In genomic region chr15:99169769-99170311, GRCh38 we compare ENCODE assay signal across 13 cellular contexts.
DNase-seq lines count a peak whose midpoint lies in the region; ATAC-seq and TF ChIP-seq lines count a peak whose summit lies in the region.
"Had no signal": no experiment of that assay in that cellular context is flagged by ENCODE, and none has a peak within 500 bp of the region (broad histone marks: within the 10 kb centered on the region; RNA-seq: fewer than 3 reads in every experiment).

No MANE protein-coding gene starts in this region.

- H3K9me3 Mint-ChIP-seq in CD8-positive, alpha-beta T cell: no peaks in the 10 kb centered on the region
- H3K9me3 Mint-ChIP-seq: IgD-negative memory B cell, memory B cell had no signal

- no peaks in the 10 kb centered on the region for H3K36me3 Mint-ChIP-seq in CD8-positive, alpha-beta T cell
- H3K36me3 Mint-ChIP-seq: CD4-positive, CD25-positive, alpha-beta regulatory T cell; IgD-negative memory B cell; memory B cell had no signal

- 66 to 79% (median 71%) methylated on average over 10 of the region's 10 CpGs for WGBS in stomach, 5 donors

- H3K27me3 ChIP-seq in layer of hippocampus (ENCODE audit: control insufficient read depth, insufficient read depth, low read length) (no peaks in the 10 kb centered on the region), stomach (no peaks in the 10 kb centered on the region)
- no peaks in the 10 kb centered on the region for H3K27me3 ChIP-seq in CD8-positive, alpha-beta T cell (ENCODE audit: insufficient read depth, low read length)
- H3K27me3 ChIP-seq: spleen had no signal

- H3K36me3 ChIP-seq in stomach: peaks cover 0 to 76% (median 63%) of the 10 kb centered on the region in 4 donors
- no peaks in the 10 kb centered on the region for H3K36me3 ChIP-seq in CD8-positive, alpha-beta T cell (ENCODE audit: insufficient read depth, low read length)

- intact Hi-C loops in stomach (cut with DNase I; ENCODE audit: low total_unique reads): no loop called here
- intact Hi-C loops in CD8-positive, alpha-beta T cell (cut with DNase I, micrococcal nuclease): no loop called here

- peak; percentile 78 for DNase-seq in GM04503 (ENCODE audit: low read depth)
- DNase-seq in cerebellar cortex (ENCODE audit: low spot score): peak; percentile 3
- DNase-seq in stomach: no peak
- DNase-seq in CD8-positive, alpha-beta T cell: no peak
- DNase-seq in HT-29 (ENCODE audit: low spot score): no peak
- no peak for DNase-seq in iPS-NIHi7 (ENCODE audit: extremely low spot score)
- DNase-seq: activated CD4-positive, alpha-beta T cell treated with anti-CD3 and anti-CD28 coated beads for 36 hours; CD4-positive, CD25-positive, alpha-beta regulatory T cell; spleen had no signal

- TF ChIP-seq POLR2A in stomach (IDR thresholded peaks at IDR 0.05): no peak

- peak overlapping the region; percentile 80 for H3K27ac ChIP-seq in layer of hippocampus (ENCODE audit: low read depth, low read length)
- H3K27ac ChIP-seq in stomach: peak overlapping the region in 4 of 5 donors; percentile 78 to 91 (median 84)
- no peak overlapping the region for H3K27ac ChIP-seq in CD8-positive, alpha-beta T cell (ENCODE audit: low read depth, low read length)

- H3K9me3 ChIP-seq in stomach: no peaks in the 10 kb centered on the region
- H3K9me3 ChIP-seq in CD8-positive, alpha-beta T cell (ENCODE audit: low read length): no peaks in the 10 kb centered on the region
- H3K9me3 ChIP-seq: spleen had no signal

- POLR2A ChIA-PET in CD8-positive, alpha-beta T cell (lab: Charles Lee): no interaction called here

- H3K4me1 ChIP-seq in stomach: peaks cover 0 to 34% (median 18%) of the 10 kb centered on the region in 4 donors
- no peaks in the 10 kb centered on the region for H3K4me1 ChIP-seq in CD8-positive, alpha-beta T cell (ENCODE audit: insufficient read depth, low read length)

- CTCF ChIA-PET in CD8-positive, alpha-beta T cell (lab: Charles Lee): no interaction called here

- no peaks in the 10 kb centered on the region for H3K4me1 Mint-ChIP-seq in CD8-positive, alpha-beta T cell (ENCODE audit: low read depth)
- H3K4me1 Mint-ChIP-seq: activated CD4-positive, alpha-beta T cell treated with anti-CD3 and anti-CD28 coated beads for 36 hours; CD4-positive, CD25-positive, alpha-beta regulatory T cell had no signal

- H3K4me3 ChIP-seq in stomach: no peak overlapping the region
- H3K4me3 ChIP-seq in CD8-positive, alpha-beta T cell (ENCODE audit: low read depth, low read length): no peak overlapping the region
- H3K4me3 ChIP-seq: spleen had no signal

- no peak for ATAC-seq in HG02678 (IDR thresholded peaks at IDR 0.05; ENCODE audit: unreplicated experiment)
- ATAC-seq in CD8-positive, alpha-beta T cell: no peak
- ATAC-seq: activated CD4-positive, alpha-beta T cell treated with anti-CD3 and anti-CD28 coated beads for 36 hours had no signal

- no peaks in the 10 kb centered on the region for H3K27me3 Mint-ChIP-seq in CD8-positive, alpha-beta T cell (ENCODE audit: low read depth)
- H3K27me3 Mint-ChIP-seq: activated CD4-positive, alpha-beta T cell treated with anti-CD3 and anti-CD28 coated beads for 36 hours; CD4-positive, CD25-positive, alpha-beta regulatory T cell; IgD-negative memory B cell; memory B cell had no signal

- no peak overlapping the region for H3K27ac Mint-ChIP-seq in CD8-positive, alpha-beta T cell
- H3K27ac Mint-ChIP-seq: activated CD4-positive, alpha-beta T cell treated with anti-CD3 and anti-CD28 coated beads for 36 hours; IgD-negative memory B cell; memory B cell had no signal

- TF ChIP-seq EP300 in stomach (IDR thresholded peaks at IDR 0.05): peak; percentile 71

- TF ChIP-seq CTCF in stomach (IDR thresholded peaks at IDR 0.05): no peak
- no peak for TF ChIP-seq CTCF in CD8-positive, alpha-beta T cell (IDR thresholded peaks at IDR 0.05)

- no peak overlapping the region for H3K4me3 Mint-ChIP-seq in CD8-positive, alpha-beta T cell
- H3K4me3 Mint-ChIP-seq: activated CD4-positive, alpha-beta T cell treated with anti-CD3 and anti-CD28 coated beads for 36 hours; CD4-positive, CD25-positive, alpha-beta regulatory T cell; IgD-negative memory B cell; memory B cell had no signal

Comparison
In these comparisons a context has a peak if more than half of its experiments do, and no peak if none do; other contexts are left out.
1. DNase-seq: peak in GM04503 (single experiment) and cerebellar cortex (single experiment); none in stomach (single experiment), CD8-positive, alpha-beta T cell (0 of 7), HT-29 (single experiment) and iPS-NIHi7 (single experiment).